In genomic region chr18:60082790-60083189, GRCh38 we compare ENCODE assay signal across 1 cellular context.
TF ChIP-seq lines count a peak whose summit lies in the region.

No MANE protein-coding gene starts in this region.

TF ChIP-seq in WTC11, 78 proteins besides CTCF, POLR2A, EP300 and RAD21 (continued from another document):
- TF ChIP-seq AR (CRISPR knock-in tag; IDR thresholded peaks at IDR 0.05) (no peak), NR1H2 (CRISPR knock-in tag; IDR thresholded peaks at IDR 0.05) (no peak), FOXK1 (CRISPR knock-in tag; IDR thresholded peaks at IDR 0.05) (no peak), FOXP1 (CRISPR knock-in tag; IDR thresholded peaks at IDR 0.05; ENCODE audit: borderline replicate concordance) (no peak), USF2 (CRISPR knock-in tag; IDR thresholded peaks at IDR 0.05) (no peak), ZNF317 (CRISPR knock-in tag; IDR thresholded peaks at IDR 0.05; ENCODE audit: borderline replicate concordance, low read depth) (no peak), ZNF121 (CRISPR knock-in tag; IDR thresholded peaks at IDR 0.05) (no peak), CREM (CRISPR knock-in tag; IDR thresholded peaks at IDR 0.05) (no peak), RELA (CRISPR knock-in tag; IDR thresholded peaks at IDR 0.05; ENCODE audit: borderline replicate concordance) (no peak), EMX1 (CRISPR knock-in tag; IDR thresholded peaks at IDR 0.05) (no peak), TEAD4 (CRISPR knock-in tag; IDR thresholded peaks at IDR 0.05) (no peak), ZBTB21 (CRISPR knock-in tag; IDR thresholded peaks at IDR 0.05; ENCODE audit: borderline replicate concordance) (no peak)
